11 cellular contexts compared by ENCODE assay signal in genomic region chr11:60767388-60767811, GRCh38. TPM values are rescaled to one million over a fixed set of nuclear protein-coding genes. Genes with fewer than 3 reads are reported as not detected.
DNase-seq lines count a peak whose midpoint lies in the region; ATAC-seq and TF ChIP-seq lines count a peak whose summit lies in the region.
"Had no signal": no experiment of that assay in that cellular context is flagged by ENCODE, and none has a peak within 500 bp of the region (broad histone marks: within the 10 kb centered on the region; RNA-seq: fewer than 3 reads in every experiment).

No MANE protein-coding gene starts in this region.

- TF ChIP-seq RAD21 in SK-N-SH (IDR thresholded peaks at IDR 0.05; ENCODE audit: low read length): no peak

- TF ChIP-seq CTCF in SK-N-SH (IDR thresholded peaks at IDR 0.05) (peak; percentile 61), gastrocnemius medialis (IDR thresholded peaks at IDR 0.05 in 4 of 5, conservative IDR thresholded peaks at IDR 0.05 in 1 of 5) (peak in 1 of 5 experiments; percentile 25)

- no peak for TF ChIP-seq EP300 in SK-N-SH (IDR thresholded peaks at IDR 0.05; ENCODE audit: borderline replicate concordance in 1 of 2, low read depth in 1 of 2, low read length in 1 of 2)

- H3K79me2 ChIP-seq in SK-N-SH (ENCODE audit: insufficient read depth): no peaks in the 10 kb centered on the region

- H3K4me1 ChIP-seq in SK-N-SH (ENCODE audit: control insufficient read depth in 1 of 2, insufficient read depth in 2 of 2, low read depth in 1 of 2, low read length in 1 of 2) (no peaks in the 10 kb centered on the region; a peak in 1 of 4 replicates), gastrocnemius medialis (peaks cover 0 to 4% of the 10 kb centered on the region in 2 donors)

- intact Hi-C loops in gastrocnemius medialis (cut with DNase I; ENCODE audit: low total_unique reads): no loop called here

- peak; percentile 61 for DNase-seq in activated effector memory CD4-positive, alpha-beta T cell treated with anti-CD3 and anti-CD28 coated beads, Interleukin-2, amount 50 U/mL, for 16 hours
- DNase-seq in activated effector memory CD4-positive, alpha-beta T cell treated with Interleukin-2 at 50 U/mL for 16 hours: no peak
- DNase-seq in SK-N-SH (peak; percentile 67), germinal center (ENCODE audit: low spot score) (peak; percentile 60), gastrocnemius medialis (no peak), NCI-H226 (no peak)
- DNase-seq in stimulated activated CD4-positive, alpha-beta T cell treated with anti-CD3 and anti-CD28 coated beads, Interleukin-1b, Interleukin-23, amount 100 ng/mL, for 48 hours: peak; percentile 37
- DNase-seq: CD8-positive, alpha-beta memory T cell; PC-3 had no signal

- no peak overlapping the region for H3K4me2 ChIP-seq in SK-N-SH

- H3K9me3 ChIP-seq in SK-N-SH (no peaks in the 10 kb centered on the region), gastrocnemius medialis (no peaks in the 10 kb centered on the region)

- no peak for TF ChIP-seq POLR2A in gastrocnemius medialis (IDR thresholded peaks at IDR 0.05)

- no peak overlapping the region for H3K27ac ChIP-seq in SK-N-SH (ENCODE audit: low read depth in 2 of 2, low read length in 1 of 2)
- no peak overlapping the region for H3K27ac ChIP-seq in gastrocnemius medialis

- H3K36me3 ChIP-seq in SK-N-SH (replicated peaks in 1 of 2; ENCODE audit: control insufficient read depth in 1 of 2, insufficient read depth in 2 of 2, low read length in 1 of 2) (no peaks in the 10 kb centered on the region), gastrocnemius medialis (no peaks in the 10 kb centered on the region)

- in situ Hi-C loops in gastrocnemius medialis (cut with MboI; ENCODE audit: low sequenced_read_pairs in 4 of 4): no loop called here

- H3K4me3 ChIP-seq in SK-N-SH (ENCODE audit: low read depth in 2 of 2, low read length in 1 of 2) (no peak overlapping the region), gastrocnemius medialis (no peak overlapping the region)

- POLR2A ChIA-PET in SK-N-SH (lab: Yijun Ruan, JAX): no interaction called here

- WGBS in SK-N-SH (ENCODE audit: low lambda C conversion rate): 14% methylated on average over 4 of the region's 26 CpGs

- H3K27me3 ChIP-seq in SK-N-SH (ENCODE audit: insufficient read depth) (peaks cover 40% of the 10 kb centered on the region), gastrocnemius medialis (peaks cover 0 to 5% (median 0%) of the 10 kb centered on the region in 3 donors)

- ATAC-seq in gastrocnemius medialis (no peak), GM21423 (IDR thresholded peaks at IDR 0.05; ENCODE audit: unreplicated experiment) (no peak)
- ATAC-seq: PC-3 had no signal

- H4K20me1 ChIP-seq in SK-N-SH (ENCODE audit: insufficient read depth): no peaks in the 10 kb centered on the region

- no peak overlapping the region for H2AFZ ChIP-seq in SK-N-SH (ENCODE audit: low read depth)

- H3K9me2 ChIP-seq in SK-N-SH: no peaks in the 10 kb centered on the region

- CTCF ChIA-PET in SK-N-SH (lab: Yijun Ruan, JAX): interaction anchor here (0.6 to 2.1 kb wide), 4 partner anchors 8 to 64 kb away, joined by 3 to 16 read pairs (median 4); partner anchors contain the start of gene MS4A15

- H3F3A ChIP-seq in SK-N-SH (replicated peaks; ENCODE audit: insufficient read depth): no peaks in the 10 kb centered on the region

- no peak overlapping the region for H3K9ac ChIP-seq in SK-N-SH

TF ChIP-seq in SK-N-SH, 30 proteins besides CTCF, POLR2A, EP300 and RAD21:
- TF ChIP-seq TAF1 (IDR thresholded peaks at IDR 0.05; ENCODE audit: borderline replicate concordance, low read depth, low read length) (no peak), PBX3 (IDR thresholded peaks at IDR 0.05) (no peak), ELF1 (IDR thresholded peaks at IDR 0.05) (no peak), NFIC (IDR thresholded peaks at IDR 0.05; ENCODE audit: borderline replicate concordance) (no peak), SMC3 (IDR thresholded peaks at IDR 0.05; ENCODE audit: low read depth, low read length) (no peak), MEF2A (IDR thresholded peaks at IDR 0.05; ENCODE audit: borderline replicate concordance, low read depth) (no peak), RXRA (IDR thresholded peaks at IDR 0.05; ENCODE audit: borderline replicate concordance, low read depth) (no peak), FOXJ3 (CRISPR knock-in tag; IDR thresholded peaks at IDR 0.05) (no peak), MAX (IDR thresholded peaks at IDR 0.05; ENCODE audit: low read depth) (no peak), RCOR1 (IDR thresholded peaks at IDR 0.05; ENCODE audit: low read length) (no peak), USF1 (IDR thresholded peaks at IDR 0.05; ENCODE audit: borderline replicate concordance, low read depth) (no peak), GABPA (IDR thresholded peaks at IDR 0.05; ENCODE audit: low read depth) (no peak), IRF3 (IDR thresholded peaks at IDR 0.05; ENCODE audit: low read depth, low read length) (no peak), MXI1 (IDR thresholded peaks at IDR 0.05; ENCODE audit: low read depth, low read length) (no peak), FOSL2 (IDR thresholded peaks at IDR 0.05; ENCODE audit: borderline replicate concordance, low read depth) (no peak), YY1 (IDR thresholded peaks at IDR 0.05; ENCODE audit: low read depth) (no peak), EZH2phosphoT487 (IDR thresholded peaks at IDR 0.05; ENCODE audit: borderline replicate concordance, low read depth) (no peak), RFX5 (IDR thresholded peaks at IDR 0.05; ENCODE audit: low read length) (no peak), TCF12 (IDR thresholded peaks at IDR 0.05) (no peak), GATA2 (CRISPR knock-in tag; IDR thresholded peaks at IDR 0.05) (no peak)
TF ChIP-seq in SK-N-SH: peak in this region for 0.

RNA-seq across cellular contexts. Expression of gene MS4A15, which starts 10.7 kb away (rescaled TPM):
- polyA plus RNA-seq in SK-N-SH (2012; rRNA removed): not detected in 2 replicates
- not detected in 2 replicates for polyA plus RNA-seq in SK-N-SH (2012; cell fraction: cytosol; rRNA removed)
- polyA plus RNA-seq in SK-N-SH (2012; cell fraction: nucleus; rRNA removed): 0.04 TPM in 1 of 2 replicates, not detected in the other
- not detected for total RNA-seq in gastrocnemius medialis
- total RNA-seq: CD8-positive, alpha-beta memory T cell; M059J; PC-3 had no signal
- polyA plus RNA-seq: CD8-positive, alpha-beta memory T cell had no signal

RNA-seq across cellular contexts. Expression of gene MS4A10, which starts 17.7 kb away (rescaled TPM):
- polyA plus RNA-seq in SK-N-SH (2012; rRNA removed): not detected in 2 replicates
- not detected in 2 replicates for polyA plus RNA-seq in SK-N-SH (2012; cell fraction: cytosol; rRNA removed)
- polyA plus RNA-seq in SK-N-SH (2012; cell fraction: nucleus; rRNA removed): not detected in 2 replicates
- total RNA-seq in gastrocnemius medialis: not detected
- total RNA-seq: CD8-positive, alpha-beta memory T cell; M059J; PC-3 had no signal
- polyA plus RNA-seq: CD8-positive, alpha-beta memory T cell had no signal

RNA-seq across cellular contexts. Expression of gene MS4A18, which starts 42.9 kb away (rescaled TPM):
- polyA plus RNA-seq in SK-N-SH (2012; rRNA removed): not detected in 2 replicates
- polyA plus RNA-seq in SK-N-SH (2012; cell fraction: cytosol; rRNA removed): not detected in 2 replicates
- polyA plus RNA-seq in SK-N-SH (2012; cell fraction: nucleus; rRNA removed): not detected in 2 replicates
- not detected for total RNA-seq in gastrocnemius medialis
- total RNA-seq: CD8-positive, alpha-beta memory T cell; M059J; PC-3 had no signal
- polyA plus RNA-seq: CD8-positive, alpha-beta memory T cell had no signal

Comparison
In these comparisons a context has a peak if more than half of its experiments do, and no peak if none do; other contexts are left out.
1. DNase-seq: peak in activated effector memory CD4-positive, alpha-beta T cell treated with anti-CD3 and anti-CD28 coated beads, Interleukin-2, amount 50 U/mL, for 16 hours (single experiment), SK-N-SH (single experiment), germinal center (single experiment) and stimulated activated CD4-positive, alpha-beta T cell treated with anti-CD3 and anti-CD28 coated beads, Interleukin-1b, Interleukin-23, amount 100 ng/mL, for 48 hours (single experiment); none in activated effector memory CD4-positive, alpha-beta T cell treated with Interleukin-2 at 50 U/mL for 16 hours (single experiment), gastrocnemius medialis (0 of 2) and NCI-H226 (single experiment).